Comparison of ENCODE assay signal across 1 cellular context in genomic region chr3:43852066-43852465, GRCh38.
TF ChIP-seq lines count a peak whose summit lies in the region.

No MANE protein-coding gene starts in this region.

TF ChIP-seq in IMR-90, 13 proteins besides CTCF, POLR2A, EP300 and RAD21:
- no peak for TF ChIP-seq ELK1 (IDR thresholded peaks at IDR 0.05; ENCODE audit: borderline replicate concordance, low read depth, low read length)
- no peak for TF ChIP-seq CHD1 (IDR thresholded peaks at IDR 0.05; ENCODE audit: low read depth, low read length)
- TF ChIP-seq FOS (IDR thresholded peaks at IDR 0.05; ENCODE audit: low read depth, low read length): no peak
- TF ChIP-seq NFE2L2 (IDR thresholded peaks at IDR 0.05; ENCODE audit: low read depth, low read length): no peak
- no peak for TF ChIP-seq CEBPB (IDR thresholded peaks at IDR 0.05; ENCODE audit: low read depth, low read length)
